In the genomic region with DNA sequence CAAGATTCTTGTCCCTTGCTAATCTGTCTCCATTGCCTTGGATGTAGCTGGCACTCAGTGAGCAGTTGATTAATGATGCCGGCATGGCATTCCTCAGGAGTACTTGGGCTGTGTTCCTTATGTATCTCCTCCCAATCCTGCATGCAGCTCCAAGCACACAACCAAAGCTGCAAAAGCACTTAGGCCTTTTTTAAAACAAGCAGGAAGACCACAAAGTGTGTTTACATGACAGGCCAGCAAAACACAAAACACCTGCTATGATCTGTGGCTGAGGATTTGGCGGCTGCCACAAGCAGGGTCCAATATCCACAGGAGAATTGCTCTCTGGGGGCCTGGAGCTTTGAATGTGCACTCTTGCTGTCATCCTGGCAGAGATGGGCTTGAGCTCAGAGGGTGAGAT, we compare ENCODE assay signal across 1 cellular context.
A peak's percentile ranks its signal among the peaks of the same experiment; 100 is the strongest.
TF ChIP-seq lines count a peak whose summit lies in the region.

No MANE protein-coding gene starts in this region.

TF ChIP-seq in HepG2, 621 proteins besides CTCF, POLR2A, EP300 and RAD21 (continued from another document and continues in another):
- TF ChIP-seq, protein P1, sequence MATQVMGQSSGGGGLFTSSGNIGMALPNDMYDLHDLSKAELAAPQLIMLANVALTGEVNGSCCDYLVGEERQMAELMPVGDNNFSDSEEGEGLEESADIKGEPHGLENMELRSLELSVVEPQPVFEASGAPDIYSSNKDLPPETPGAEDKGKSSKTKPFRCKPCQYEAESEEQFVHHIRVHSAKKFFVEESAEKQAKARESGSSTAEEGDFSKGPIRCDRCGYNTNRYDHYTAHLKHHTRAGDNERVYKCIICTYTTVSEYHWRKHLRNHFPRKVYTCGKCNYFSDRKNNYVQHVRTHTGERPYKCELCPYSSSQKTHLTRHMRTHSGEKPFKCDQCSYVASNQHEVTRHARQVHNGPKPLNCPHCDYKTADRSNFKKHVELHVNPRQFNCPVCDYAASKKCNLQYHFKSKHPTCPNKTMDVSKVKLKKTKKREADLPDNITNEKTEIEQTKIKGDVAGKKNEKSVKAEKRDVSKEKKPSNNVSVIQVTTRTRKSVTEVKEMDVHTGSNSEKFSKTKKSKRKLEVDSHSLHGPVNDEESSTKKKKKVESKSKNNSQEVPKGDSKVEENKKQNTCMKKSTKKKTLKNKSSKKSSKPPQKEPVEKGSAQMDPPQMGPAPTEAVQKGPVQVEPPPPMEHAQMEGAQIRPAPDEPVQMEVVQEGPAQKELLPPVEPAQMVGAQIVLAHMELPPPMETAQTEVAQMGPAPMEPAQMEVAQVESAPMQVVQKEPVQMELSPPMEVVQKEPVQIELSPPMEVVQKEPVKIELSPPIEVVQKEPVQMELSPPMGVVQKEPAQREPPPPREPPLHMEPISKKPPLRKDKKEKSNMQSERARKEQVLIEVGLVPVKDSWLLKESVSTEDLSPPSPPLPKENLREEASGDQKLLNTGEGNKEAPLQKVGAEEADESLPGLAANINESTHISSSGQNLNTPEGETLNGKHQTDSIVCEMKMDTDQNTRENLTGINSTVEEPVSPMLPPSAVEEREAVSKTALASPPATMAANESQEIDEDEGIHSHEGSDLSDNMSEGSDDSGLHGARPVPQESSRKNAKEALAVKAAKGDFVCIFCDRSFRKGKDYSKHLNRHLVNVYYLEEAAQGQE (IDR thresholded peaks at IDR 0.05; ENCODE audit: borderline replicate concordance in 1 of 2, low read depth in 1 of 2, low read length in 2 of 2), result no peak
- TF ChIP-seq ZFP36L1 (CRISPR knock-in tag; IDR thresholded peaks at IDR 0.05) (no peak), ZNF703 (CRISPR knock-in tag; IDR thresholded peaks at IDR 0.05; ENCODE audit: borderline replicate concordance) (no peak), FOXC1 (CRISPR knock-in tag; IDR thresholded peaks at IDR 0.05; ENCODE audit: borderline replicate concordance) (no peak), ZNF235 (CRISPR knock-in tag; IDR thresholded peaks at IDR 0.05; ENCODE audit: borderline replicate concordance) (no peak), ZC3H4 (CRISPR knock-in tag; IDR thresholded peaks at IDR 0.05; ENCODE audit: borderline replicate concordance) (no peak), SAP130 (CRISPR knock-in tag; IDR thresholded peaks at IDR 0.05; ENCODE audit: low read depth) (0 out of 2 replicates have a peak, but pooled peaks have one; percentile 21), RCOR2 (CRISPR knock-in tag; IDR thresholded peaks at IDR 0.05) (no peak), HOXA5 (CRISPR knock-in tag; IDR thresholded peaks at IDR 0.05) (no peak), FOSL1 (CRISPR knock-in tag; IDR thresholded peaks at IDR 0.05; ENCODE audit: borderline replicate concordance) (no peak), ZSCAN22 (CRISPR knock-in tag; IDR thresholded peaks at IDR 0.05) (no peak), ZNF260 (CRISPR knock-in tag; IDR thresholded peaks at IDR 0.05; ENCODE audit: borderline replicate concordance, low read depth) (no peak), SP4 (CRISPR knock-in tag; IDR thresholded peaks at IDR 0.05) (no peak), CBX5 (CRISPR knock-in tag; IDR thresholded peaks at IDR 0.05; ENCODE audit: borderline replicate concordance) (no peak)
- TF ChIP-seq, protein P2, sequence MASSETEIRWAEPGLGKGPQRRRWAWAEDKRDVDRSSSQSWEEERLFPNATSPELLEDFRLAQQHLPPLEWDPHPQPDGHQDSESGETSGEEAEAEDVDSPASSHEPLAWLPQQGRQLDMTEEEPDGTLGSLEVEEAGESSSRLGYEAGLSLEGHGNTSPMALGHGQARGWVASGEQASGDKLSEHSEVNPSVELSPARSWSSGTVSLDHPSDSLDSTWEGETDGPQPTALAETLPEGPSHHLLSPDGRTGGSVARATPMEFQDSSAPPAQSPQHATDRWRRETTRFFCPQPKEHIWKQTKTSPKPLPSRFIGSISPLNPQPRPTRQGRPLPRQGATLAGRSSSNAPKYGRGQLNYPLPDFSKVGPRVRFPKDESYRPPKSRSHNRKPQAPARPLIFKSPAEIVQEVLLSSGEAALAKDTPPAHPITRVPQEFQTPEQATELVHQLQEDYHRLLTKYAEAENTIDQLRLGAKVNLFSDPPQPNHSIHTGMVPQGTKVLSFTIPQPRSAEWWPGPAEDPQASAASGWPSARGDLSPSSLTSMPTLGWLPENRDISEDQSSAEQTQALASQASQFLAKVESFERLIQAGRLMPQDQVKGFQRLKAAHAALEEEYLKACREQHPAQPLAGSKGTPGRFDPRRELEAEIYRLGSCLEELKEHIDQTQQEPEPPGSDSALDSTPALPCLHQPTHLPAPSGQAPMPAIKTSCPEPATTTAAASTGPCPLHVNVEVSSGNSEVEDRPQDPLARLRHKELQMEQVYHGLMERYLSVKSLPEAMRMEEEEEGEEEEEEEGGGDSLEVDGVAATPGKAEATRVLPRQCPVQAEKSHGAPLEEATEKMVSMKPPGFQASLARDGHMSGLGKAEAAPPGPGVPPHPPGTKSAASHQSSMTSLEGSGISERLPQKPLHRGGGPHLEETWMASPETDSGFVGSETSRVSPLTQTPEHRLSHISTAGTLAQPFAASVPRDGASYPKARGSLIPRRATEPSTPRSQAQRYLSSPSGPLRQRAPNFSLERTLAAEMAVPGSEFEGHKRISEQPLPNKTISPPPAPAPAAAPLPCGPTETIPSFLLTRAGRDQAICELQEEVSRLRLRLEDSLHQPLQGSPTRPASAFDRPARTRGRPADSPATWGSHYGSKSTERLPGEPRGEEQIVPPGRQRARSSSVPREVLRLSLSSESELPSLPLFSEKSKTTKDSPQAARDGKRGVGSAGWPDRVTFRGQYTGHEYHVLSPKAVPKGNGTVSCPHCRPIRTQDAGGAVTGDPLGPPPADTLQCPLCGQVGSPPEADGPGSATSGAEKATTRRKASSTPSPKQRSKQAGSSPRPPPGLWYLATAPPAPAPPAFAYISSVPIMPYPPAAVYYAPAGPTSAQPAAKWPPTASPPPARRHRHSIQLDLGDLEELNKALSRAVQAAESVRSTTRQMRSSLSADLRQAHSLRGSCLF (CRISPR knock-in tag; IDR thresholded peaks at IDR 0.05; ENCODE audit: borderline replicate concordance), result no peak
- TF ChIP-seq, protein P3, sequence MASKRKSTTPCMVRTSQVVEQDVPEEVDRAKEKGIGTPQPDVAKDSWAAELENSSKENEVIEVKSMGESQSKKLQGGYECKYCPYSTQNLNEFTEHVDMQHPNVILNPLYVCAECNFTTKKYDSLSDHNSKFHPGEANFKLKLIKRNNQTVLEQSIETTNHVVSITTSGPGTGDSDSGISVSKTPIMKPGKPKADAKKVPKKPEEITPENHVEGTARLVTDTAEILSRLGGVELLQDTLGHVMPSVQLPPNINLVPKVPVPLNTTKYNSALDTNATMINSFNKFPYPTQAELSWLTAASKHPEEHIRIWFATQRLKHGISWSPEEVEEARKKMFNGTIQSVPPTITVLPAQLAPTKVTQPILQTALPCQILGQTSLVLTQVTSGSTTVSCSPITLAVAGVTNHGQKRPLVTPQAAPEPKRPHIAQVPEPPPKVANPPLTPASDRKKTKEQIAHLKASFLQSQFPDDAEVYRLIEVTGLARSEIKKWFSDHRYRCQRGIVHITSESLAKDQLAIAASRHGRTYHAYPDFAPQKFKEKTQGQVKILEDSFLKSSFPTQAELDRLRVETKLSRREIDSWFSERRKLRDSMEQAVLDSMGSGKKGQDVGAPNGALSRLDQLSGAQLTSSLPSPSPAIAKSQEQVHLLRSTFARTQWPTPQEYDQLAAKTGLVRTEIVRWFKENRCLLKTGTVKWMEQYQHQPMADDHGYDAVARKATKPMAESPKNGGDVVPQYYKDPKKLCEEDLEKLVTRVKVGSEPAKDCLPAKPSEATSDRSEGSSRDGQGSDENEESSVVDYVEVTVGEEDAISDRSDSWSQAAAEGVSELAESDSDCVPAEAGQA (IDR thresholded peaks at IDR 0.05; ENCODE audit: low read depth), result no peak
- TF ChIP-seq, protein P3 (CRISPR knock-in tag; IDR thresholded peaks at IDR 0.05; ENCODE audit: borderline replicate concordance), result no peak
- TF ChIP-seq, protein P4, sequence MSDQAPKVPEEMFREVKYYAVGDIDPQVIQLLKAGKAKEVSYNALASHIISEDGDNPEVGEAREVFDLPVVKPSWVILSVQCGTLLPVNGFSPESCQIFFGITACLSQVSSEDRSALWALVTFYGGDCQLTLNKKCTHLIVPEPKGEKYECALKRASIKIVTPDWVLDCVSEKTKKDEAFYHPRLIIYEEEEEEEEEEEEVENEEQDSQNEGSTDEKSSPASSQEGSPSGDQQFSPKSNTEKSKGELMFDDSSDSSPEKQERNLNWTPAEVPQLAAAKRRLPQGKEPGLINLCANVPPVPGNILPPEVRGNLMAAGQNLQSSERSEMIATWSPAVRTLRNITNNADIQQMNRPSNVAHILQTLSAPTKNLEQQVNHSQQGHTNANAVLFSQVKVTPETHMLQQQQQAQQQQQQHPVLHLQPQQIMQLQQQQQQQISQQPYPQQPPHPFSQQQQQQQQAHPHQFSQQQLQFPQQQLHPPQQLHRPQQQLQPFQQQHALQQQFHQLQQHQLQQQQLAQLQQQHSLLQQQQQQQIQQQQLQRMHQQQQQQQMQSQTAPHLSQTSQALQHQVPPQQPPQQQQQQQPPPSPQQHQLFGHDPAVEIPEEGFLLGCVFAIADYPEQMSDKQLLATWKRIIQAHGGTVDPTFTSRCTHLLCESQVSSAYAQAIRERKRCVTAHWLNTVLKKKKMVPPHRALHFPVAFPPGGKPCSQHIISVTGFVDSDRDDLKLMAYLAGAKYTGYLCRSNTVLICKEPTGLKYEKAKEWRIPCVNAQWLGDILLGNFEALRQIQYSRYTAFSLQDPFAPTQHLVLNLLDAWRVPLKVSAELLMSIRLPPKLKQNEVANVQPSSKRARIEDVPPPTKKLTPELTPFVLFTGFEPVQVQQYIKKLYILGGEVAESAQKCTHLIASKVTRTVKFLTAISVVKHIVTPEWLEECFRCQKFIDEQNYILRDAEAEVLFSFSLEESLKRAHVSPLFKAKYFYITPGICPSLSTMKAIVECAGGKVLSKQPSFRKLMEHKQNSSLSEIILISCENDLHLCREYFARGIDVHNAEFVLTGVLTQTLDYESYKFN (CRISPR knock-in tag; conservative IDR thresholded peaks at IDR 0.05), result peak; percentile 22; the same call in 1 of the 2 replicates
- TF ChIP-seq, protein P5, sequence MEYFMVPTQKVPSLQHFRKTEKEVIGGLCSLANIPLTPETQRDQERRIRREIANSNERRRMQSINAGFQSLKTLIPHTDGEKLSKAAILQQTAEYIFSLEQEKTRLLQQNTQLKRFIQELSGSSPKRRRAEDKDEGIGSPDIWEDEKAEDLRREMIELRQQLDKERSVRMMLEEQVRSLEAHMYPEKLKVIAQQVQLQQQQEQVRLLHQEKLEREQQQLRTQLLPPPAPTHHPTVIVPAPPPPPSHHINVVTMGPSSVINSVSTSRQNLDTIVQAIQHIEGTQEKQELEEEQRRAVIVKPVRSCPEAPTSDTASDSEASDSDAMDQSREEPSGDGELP (IDR thresholded peaks at IDR 0.05; ENCODE audit: borderline replicate concordance, low read depth), result no peak
- TF ChIP-seq, protein P6, sequence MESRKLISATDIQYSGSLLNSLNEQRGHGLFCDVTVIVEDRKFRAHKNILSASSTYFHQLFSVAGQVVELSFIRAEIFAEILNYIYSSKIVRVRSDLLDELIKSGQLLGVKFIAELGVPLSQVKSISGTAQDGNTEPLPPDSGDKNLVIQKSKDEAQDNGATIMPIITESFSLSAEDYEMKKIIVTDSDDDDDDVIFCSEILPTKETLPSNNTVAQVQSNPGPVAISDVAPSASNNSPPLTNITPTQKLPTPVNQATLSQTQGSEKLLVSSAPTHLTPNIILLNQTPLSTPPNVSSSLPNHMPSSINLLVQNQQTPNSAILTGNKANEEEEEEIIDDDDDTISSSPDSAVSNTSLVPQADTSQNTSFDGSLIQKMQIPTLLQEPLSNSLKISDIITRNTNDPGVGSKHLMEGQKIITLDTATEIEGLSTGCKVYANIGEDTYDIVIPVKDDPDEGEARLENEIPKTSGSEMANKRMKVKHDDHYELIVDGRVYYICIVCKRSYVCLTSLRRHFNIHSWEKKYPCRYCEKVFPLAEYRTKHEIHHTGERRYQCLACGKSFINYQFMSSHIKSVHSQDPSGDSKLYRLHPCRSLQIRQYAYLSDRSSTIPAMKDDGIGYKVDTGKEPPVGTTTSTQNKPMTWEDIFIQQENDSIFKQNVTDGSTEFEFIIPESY (CRISPR knock-in tag; IDR thresholded peaks at IDR 0.05), result peak; percentile 67
- TF ChIP-seq, protein P7, sequence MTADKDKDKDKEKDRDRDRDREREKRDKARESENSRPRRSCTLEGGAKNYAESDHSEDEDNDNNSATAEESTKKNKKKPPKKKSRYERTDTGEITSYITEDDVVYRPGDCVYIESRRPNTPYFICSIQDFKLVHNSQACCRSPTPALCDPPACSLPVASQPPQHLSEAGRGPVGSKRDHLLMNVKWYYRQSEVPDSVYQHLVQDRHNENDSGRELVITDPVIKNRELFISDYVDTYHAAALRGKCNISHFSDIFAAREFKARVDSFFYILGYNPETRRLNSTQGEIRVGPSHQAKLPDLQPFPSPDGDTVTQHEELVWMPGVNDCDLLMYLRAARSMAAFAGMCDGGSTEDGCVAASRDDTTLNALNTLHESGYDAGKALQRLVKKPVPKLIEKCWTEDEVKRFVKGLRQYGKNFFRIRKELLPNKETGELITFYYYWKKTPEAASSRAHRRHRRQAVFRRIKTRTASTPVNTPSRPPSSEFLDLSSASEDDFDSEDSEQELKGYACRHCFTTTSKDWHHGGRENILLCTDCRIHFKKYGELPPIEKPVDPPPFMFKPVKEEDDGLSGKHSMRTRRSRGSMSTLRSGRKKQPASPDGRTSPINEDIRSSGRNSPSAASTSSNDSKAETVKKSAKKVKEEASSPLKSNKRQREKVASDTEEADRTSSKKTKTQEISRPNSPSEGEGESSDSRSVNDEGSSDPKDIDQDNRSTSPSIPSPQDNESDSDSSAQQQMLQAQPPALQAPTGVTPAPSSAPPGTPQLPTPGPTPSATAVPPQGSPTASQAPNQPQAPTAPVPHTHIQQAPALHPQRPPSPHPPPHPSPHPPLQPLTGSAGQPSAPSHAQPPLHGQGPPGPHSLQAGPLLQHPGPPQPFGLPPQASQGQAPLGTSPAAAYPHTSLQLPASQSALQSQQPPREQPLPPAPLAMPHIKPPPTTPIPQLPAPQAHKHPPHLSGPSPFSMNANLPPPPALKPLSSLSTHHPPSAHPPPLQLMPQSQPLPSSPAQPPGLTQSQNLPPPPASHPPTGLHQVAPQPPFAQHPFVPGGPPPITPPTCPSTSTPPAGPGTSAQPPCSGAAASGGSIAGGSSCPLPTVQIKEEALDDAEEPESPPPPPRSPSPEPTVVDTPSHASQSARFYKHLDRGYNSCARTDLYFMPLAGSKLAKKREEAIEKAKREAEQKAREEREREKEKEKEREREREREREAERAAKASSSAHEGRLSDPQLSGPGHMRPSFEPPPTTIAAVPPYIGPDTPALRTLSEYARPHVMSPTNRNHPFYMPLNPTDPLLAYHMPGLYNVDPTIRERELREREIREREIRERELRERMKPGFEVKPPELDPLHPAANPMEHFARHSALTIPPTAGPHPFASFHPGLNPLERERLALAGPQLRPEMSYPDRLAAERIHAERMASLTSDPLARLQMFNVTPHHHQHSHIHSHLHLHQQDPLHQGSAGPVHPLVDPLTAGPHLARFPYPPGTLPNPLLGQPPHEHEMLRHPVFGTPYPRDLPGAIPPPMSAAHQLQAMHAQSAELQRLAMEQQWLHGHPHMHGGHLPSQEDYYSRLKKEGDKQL (CRISPR knock-in tag; IDR thresholded peaks at IDR 0.05; ENCODE audit: low read depth), result no peak
